Comparison of ENCODE assay signal across 17 cellular contexts in genomic region chr1:211524521-211524920, GRCh38. TPM values are rescaled to one million over a fixed set of nuclear protein-coding genes. Genes with fewer than 3 reads are reported as not detected.
DNase-seq lines count a peak whose midpoint lies in the region; TF ChIP-seq lines count a peak whose summit lies in the region.
"Had no signal": no experiment of that assay in that cellular context is flagged by ENCODE, and none has a peak within 500 bp of the region (broad histone marks: within the 10 kb centered on the region; RNA-seq: fewer than 3 reads in every experiment).

No MANE protein-coding gene starts in this region.

- peak overlapping the region; percentile 81 for H3K18ac ChIP-seq in neuronal stem cell (ENCODE audit: low read length)

- intact Hi-C loops in posterior cingulate gyrus (cut with DNase I) = no loop called here

- WGBS in liver = 63% methylated on average over 10 of the region's 10 CpGs
- WGBS in neuronal stem cell (ENCODE audit: extremely low coverage in 2 of 2, insufficient read length in 2 of 2, insufficient replicate concordance in 1 of 2), 2 donors = no CpG with 5 or more reads among the region's 10 CpGs

- peak overlapping the region; percentile 86 for H3K14ac ChIP-seq in neuronal stem cell (ENCODE audit: low read length)

- TF ChIP-seq CTCF in liver (IDR thresholded peaks at IDR 0.05; ENCODE audit: low read depth, low read length, missing input control) = no peak
- no peak for TF ChIP-seq CTCF in chondrocyte (IDR thresholded peaks at IDR 0.05)

- H2BK5ac ChIP-seq in neuronal stem cell (ENCODE audit: low read length) = no peak overlapping the region

- H3K27me3 ChIP-seq in SJCRH30 (peaks cover 1% of the 10 kb centered on the region), liver (ENCODE audit: control insufficient read depth in 4 of 4, insufficient read depth in 4 of 4, low read length in 3 of 4) (no peaks in the 10 kb centered on the region), neuronal stem cell (ENCODE audit: control insufficient read depth in 3 of 3, insufficient read depth in 3 of 3, low read depth in 1 of 3, low read length in 3 of 3) (peaks cover 0 to 4% (median 0%) of the 10 kb centered on the region in 3 experiments)

- H3K4me1 ChIP-seq in SJCRH30 = no peaks in the 10 kb centered on the region
- peaks cover 10 to 47% (median 33%) of the 10 kb centered on the region in 4 donors for H3K4me1 ChIP-seq in liver (ENCODE audit: control insufficient read depth in 4 of 4, insufficient read depth in 4 of 4, low read length in 3 of 4)
- H3K4me1 ChIP-seq in neuronal stem cell (ENCODE audit: control insufficient read depth in 2 of 2, insufficient read depth in 1 of 2, low read depth in 1 of 2, low read length in 2 of 2) = peaks cover 4 to 13% of the 10 kb centered on the region in 2 donors

- H3K27ac ChIP-seq in SJCRH30 = no peak overlapping the region
- peak overlapping the region in 1 of 2 donors; percentile 11 for H3K27ac ChIP-seq in liver (ENCODE audit: low read depth in 1 of 2, low read length in 2 of 2)
- no peak overlapping the region for H3K27ac ChIP-seq in neuronal stem cell (replicated peaks; ENCODE audit: low read length)

- H2BK15ac ChIP-seq in neuronal stem cell (ENCODE audit: low read length) = no peak overlapping the region

- H3K4ac ChIP-seq in neuronal stem cell (ENCODE audit: low read length) = no peak overlapping the region

- H4K91ac ChIP-seq in neuronal stem cell (ENCODE audit: low read depth, low read length, poor library complexity) = peak overlapping the region; percentile 69

- peaks cover 1% of the 10 kb centered on the region for H3K27me3 Mint-ChIP-seq in chondrocyte (ENCODE audit: low read depth)

- H3K9me3 Mint-ChIP-seq in chondrocyte (ENCODE audit: low read depth) = no peaks in the 10 kb centered on the region
- H3K9me3 Mint-ChIP-seq: CD8-positive, alpha-beta T cell had no signal

- no peaks in the 10 kb centered on the region for H3K36me3 ChIP-seq in SJCRH30
- no peaks in the 10 kb centered on the region for H3K36me3 ChIP-seq in liver (ENCODE audit: control insufficient read depth in 4 of 4, insufficient read depth in 3 of 4, low read depth in 1 of 4, low read length in 3 of 4)
- H3K36me3 ChIP-seq in neuronal stem cell (replicated peaks in 1 of 2; ENCODE audit: control insufficient read depth in 2 of 2, insufficient read depth in 2 of 2, low read length in 2 of 2) = no peaks in the 10 kb centered on the region

- peaks cover 8% of the 10 kb centered on the region for H3K4me1 Mint-ChIP-seq in chondrocyte (ENCODE audit: low read depth)

- H2BK12ac ChIP-seq in neuronal stem cell (ENCODE audit: low read length) = peak overlapping the region; percentile 53

- H4K8ac ChIP-seq in neuronal stem cell (ENCODE audit: low read depth, low read length) = no peak overlapping the region

- H3K4me2 ChIP-seq in neuronal stem cell (ENCODE audit: insufficient read depth, low read length, poor library complexity, severe bottlenecking) = no peak overlapping the region
- H3K4me2 ChIP-seq: A549 had no signal

- peak overlapping the region; percentile 67 for H2AFZ ChIP-seq in neuronal stem cell (ENCODE audit: low read length)

- peak; percentile 36 to 48 for DNase-seq in SJCRH30
- no peak for DNase-seq in neuronal stem cell (ENCODE audit: low spot score)
- DNase-seq in T-helper 9 cell = no peak
- no peak for DNase-seq in chondrocyte (ENCODE audit: low spot score)
- DNase-seq in NCI-H748 (lab: John Stamatoyannopoulos, UW; ENCODE audit: unreplicated experiment) = no peak
- no peak for DNase-seq in posterior cingulate gyrus
- DNase-seq: CD8-positive, alpha-beta T cell; COR-L47; DMS153; DMS79 treated with DMSO at 0.1 percent for 48 hours; EL; KBM-7 had no signal

- no peak overlapping the region for H2BK120ac ChIP-seq in neuronal stem cell (ENCODE audit: low read depth, low read length)

- H2AK5ac ChIP-seq in neuronal stem cell (ENCODE audit: low read depth, low read length) = peak overlapping the region; percentile 63

- H3K4me3 ChIP-seq in SJCRH30 (no peak overlapping the region), liver (ENCODE audit: low read depth in 1 of 3, low read length in 3 of 3) (no peak overlapping the region), neuronal stem cell (ENCODE audit: low read length in 2 of 2) (no peak overlapping the region)
- H3K4me3 ChIP-seq: A549 had no signal

- H3K9me3 ChIP-seq in SJCRH30 (replicated peaks) (no peaks in the 10 kb centered on the region), liver (ENCODE audit: control insufficient read depth in 4 of 4, low read length in 3 of 4) (no peaks in the 10 kb centered on the region), neuronal stem cell (replicated peaks in 1 of 2; ENCODE audit: control insufficient read depth in 2 of 2, insufficient read depth in 1 of 2, low read depth in 1 of 2, low read length in 2 of 2) (no peaks in the 10 kb centered on the region)
- H3K9me3 ChIP-seq: A549 had no signal

- H3K36me3 Mint-ChIP-seq in chondrocyte (ENCODE audit: low read depth) = no peaks in the 10 kb centered on the region
- H3K36me3 Mint-ChIP-seq: CD14-positive monocyte; CD8-positive, alpha-beta T cell had no signal

- H3K79me1 ChIP-seq in neuronal stem cell (ENCODE audit: low read depth, low read length) = no peaks in the 10 kb centered on the region

- no peak overlapping the region for H3K27ac Mint-ChIP-seq in chondrocyte (ENCODE audit: unreplicated experiment)
- H3K27ac Mint-ChIP-seq: CD8-positive, alpha-beta T cell had no signal

- no peak overlapping the region for H3K9ac ChIP-seq in liver (ENCODE audit: low read depth in 1 of 2, low read length in 2 of 2)
- H3K9ac ChIP-seq in neuronal stem cell (ENCODE audit: low read depth, low read length, poor library complexity) = no peak overlapping the region

- H3K23ac ChIP-seq in neuronal stem cell (ENCODE audit: low read depth, low read length, poor library complexity) = peak overlapping the region; percentile 94

- no peak for TF ChIP-seq RAD21 in liver (IDR thresholded peaks at IDR 0.05)

- H3K4me3 Mint-ChIP-seq in chondrocyte (ENCODE audit: unreplicated experiment) = no peak overlapping the region
- H3K4me3 Mint-ChIP-seq: CD14-positive monocyte; CD8-positive, alpha-beta T cell had no signal

TF ChIP-seq in liver, 16 proteins besides CTCF, POLR2A, EP300 and RAD21:
- TF ChIP-seq ZBTB33 (IDR thresholded peaks at IDR 0.05) (no peak), REST (IDR thresholded peaks at IDR 0.05) (no peak), RXRA (IDR thresholded peaks at IDR 0.05) (peak; percentile 29 to 31), ATF3 (IDR thresholded peaks at IDR 0.05) (no peak), TAF1 (conservative IDR thresholded peaks at IDR 0.05) (no peak), HNF4A (conservative IDR thresholded peaks at IDR 0.05) (peak in 1 of 2 donors; percentile 34)
TF ChIP-seq in liver: peak in this region for 2.

RNA-seq across cellular contexts. Expression of gene RD3, which starts 32.6 kb away (rescaled TPM):
- total RNA-seq in SJCRH30 (2014; rRNA removed; shearing (Covaris generic)) = 0.28 and 0.51 TPM in 2 replicates
- total RNA-seq in liver (not detected), chondrocyte (not detected in 3 replicates)
- polyA plus RNA-seq in liver = not detected
- 4.2 TPM for polyA plus RNA-seq in neuronal stem cell (2013, experiment 1 of 2)
- 4.3 TPM for polyA plus RNA-seq in neuronal stem cell (2013, experiment 2 of 2)
- total RNA-seq: CD8-positive, alpha-beta T cell had no signal
- polyA plus RNA-seq: A549, AG04450, BJ, CD14-positive monocyte had no signal

RNA-seq across cellular contexts. Expression of gene SLC30A1, which starts 54.4 kb away (rescaled TPM):
- total RNA-seq in SJCRH30 (2014; rRNA removed; shearing (Covaris generic)) = 18.5 and 21.3 TPM in 2 replicates
- total RNA-seq in liver = 10 to 100 TPM; 59.0 to 83.3 TPM
- 10 to 100 TPM; 14.9 to 19.9 TPM for polyA plus RNA-seq in liver
- polyA plus RNA-seq in neuronal stem cell (2013, experiment 1 of 2) = 6.5 TPM
- polyA plus RNA-seq in neuronal stem cell (2013, experiment 2 of 2) = 6.8 TPM
- total RNA-seq in chondrocyte = 13.9 to 18.3 TPM (median 18.2 TPM) in 3 replicates

Comparison
In these comparisons a context has a peak if more than half of its experiments do, and no peak if none do; other contexts are left out.
1. DNase-seq: peak in SJCRH30 (2 of 2); none in neuronal stem cell (single experiment), T-helper 9 cell (single experiment), chondrocyte (single experiment), NCI-H748 (single experiment) and posterior cingulate gyrus (0 of 10).